In the genomic region with DNA sequence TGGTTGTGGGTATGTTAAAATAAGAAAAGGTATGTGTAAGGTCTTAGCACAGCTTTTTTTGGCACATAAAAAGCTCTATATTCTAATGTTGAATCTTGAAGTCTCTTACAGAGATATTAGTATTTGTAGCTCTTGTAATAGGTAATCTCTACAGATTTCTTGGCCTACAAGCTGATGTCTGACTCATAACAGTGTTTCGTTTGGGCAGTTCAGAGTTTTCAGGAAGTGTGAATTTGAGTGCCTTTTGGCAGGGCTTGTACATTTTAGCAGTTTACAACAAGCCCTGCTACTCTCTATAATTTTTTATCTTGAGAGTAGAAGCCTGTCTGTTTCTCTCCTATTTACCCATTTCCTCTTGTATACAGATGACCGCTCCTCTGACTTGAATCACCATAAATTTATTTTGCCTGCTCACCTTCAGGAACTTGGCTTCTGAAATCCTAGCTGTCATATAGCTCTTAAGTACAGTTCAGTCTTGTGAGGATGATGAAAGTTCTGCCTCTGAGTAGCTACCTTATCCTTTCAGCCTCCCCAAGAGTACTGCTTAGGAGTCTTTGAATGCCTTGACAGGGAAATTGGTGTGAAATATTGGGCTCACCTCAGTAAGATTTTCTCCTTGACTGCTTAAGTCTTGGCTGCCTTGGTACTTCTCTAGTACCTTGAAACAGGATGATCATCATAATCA, we compare ENCODE assay signal across 11 cellular contexts.
DNase-seq lines count a peak whose midpoint lies in the region; ATAC-seq, FAIRE-seq and TF ChIP-seq lines count a peak whose summit lies in the region.
"Had no signal": no experiment of that assay in that cellular context is flagged by ENCODE, and none has a peak within 500 bp of the region (broad histone marks: within the 10 kb centered on the region; RNA-seq: fewer than 3 reads in every experiment).

No MANE protein-coding gene starts in this region.

- no peak overlapping the region for H3K4me2 ChIP-seq in keratinocyte (ENCODE audit: control insufficient read depth, extremely low read depth, insufficient read depth, low read depth, low read length)

- no peak for TF ChIP-seq CTCF in keratinocyte (optimal IDR thresholded peaks at IDR 0.05 in 1 of 3, IDR thresholded peaks at IDR 0.05 in 1 of 3, conservative IDR thresholded peaks at IDR 0.05 in 1 of 3; ENCODE audit: extremely low read depth in 1 of 3, insufficient read depth in 2 of 3, low read length in 3 of 3)
- no peak for TF ChIP-seq CTCF in dorsolateral prefrontal cortex (IDR thresholded peaks at IDR 0.05 in 54 of 56, conservative IDR thresholded peaks at IDR 0.05 in 2 of 56; ENCODE audit: low read depth in 1 of 56, partially characterized antibody in 56 of 56)

- H3K27me3 Mint-ChIP-seq in natural killer cell treated with Interleukin-12 subunit alpha and Interleukin-12 subunit beta and Interleukin-15 and Interleukin-18, amount 100 ng/mL, for 72 hours, result no peaks in the 10 kb centered on the region
- H3K27me3 Mint-ChIP-seq: activated CD8-positive, alpha-beta memory T cell treated with anti-CD3 and anti-CD28 coated beads, Interleukin-2, amount 10 ng/mL, durations not matched to agents 7 days and 5 days had no signal

- no peaks in the 10 kb centered on the region for H3K36me3 Mint-ChIP-seq in natural killer cell treated with Interleukin-12 subunit alpha and Interleukin-12 subunit beta and Interleukin-15 and Interleukin-18, amount 100 ng/mL, for 72 hours
- H3K36me3 Mint-ChIP-seq: activated CD8-positive, alpha-beta memory T cell treated with anti-CD3 and anti-CD28 coated beads, Interleukin-2, amount 10 ng/mL, durations not matched to agents 7 days and 5 days had no signal

- peak; percentile 29 for FAIRE-seq in keratinocyte (lab: Jason Lieb, UNC)

- no peaks in the 10 kb centered on the region for H3K4me1 ChIP-seq in keratinocyte (ENCODE audit: control insufficient read depth, extremely low read depth, insufficient read depth, low read length)

- no peaks in the 10 kb centered on the region for H3K27me3 ChIP-seq in MG63
- no peaks in the 10 kb centered on the region for H3K27me3 ChIP-seq in keratinocyte (ENCODE audit: control insufficient read depth, extremely low read depth, insufficient read depth, low read length)
- H3K27me3 ChIP-seq in dorsolateral prefrontal cortex, result peaks cover 0 to 3% (median 0%) of the 10 kb centered on the region in 45 donors

- H3K27ac ChIP-seq in keratinocyte (ENCODE audit: control insufficient read depth, insufficient read depth, low read length), result no peak overlapping the region
- no peak overlapping the region for H3K27ac ChIP-seq in dorsolateral prefrontal cortex

- ATAC-seq in GM18519 (IDR thresholded peaks at IDR 0.05; ENCODE audit: low FRiP score, unreplicated experiment), result peak; percentile 99
- ATAC-seq in HG02571 (IDR thresholded peaks at IDR 0.05; ENCODE audit: unreplicated experiment), result peak; percentile 97
- no peak for ATAC-seq in natural killer cell treated with Interleukin-12 subunit alpha and Interleukin-12 subunit beta and Interleukin-15 and Interleukin-18, amount 100 ng/mL, for 72 hours
- ATAC-seq: activated CD8-positive, alpha-beta memory T cell treated with anti-CD3 and anti-CD28 coated beads, Interleukin-2, amount 10 ng/mL, durations not matched to agents 7 days and 5 days had no signal

- H3K9ac ChIP-seq in keratinocyte (ENCODE audit: control insufficient read depth, extremely low read depth, insufficient read depth, low read length), result no peak overlapping the region

- H4K20me1 ChIP-seq in keratinocyte (ENCODE audit: control insufficient read depth, extremely low read depth, insufficient read depth, low read length), result no peaks in the 10 kb centered on the region

- H3K9me3 Mint-ChIP-seq in natural killer cell treated with Interleukin-12 subunit alpha and Interleukin-12 subunit beta and Interleukin-15 and Interleukin-18, amount 100 ng/mL, for 72 hours, result no peaks in the 10 kb centered on the region

- H3K36me3 ChIP-seq in MG63, result no peaks in the 10 kb centered on the region
- H3K36me3 ChIP-seq in keratinocyte (ENCODE audit: control insufficient read depth in 2 of 2, extremely low read depth in 1 of 2, insufficient read depth in 2 of 2, low read length in 2 of 2), result no peaks in the 10 kb centered on the region

- H3K4me3 ChIP-seq in MG63 (no peak overlapping the region), keratinocyte (ENCODE audit: control insufficient read depth in 2 of 3, extremely low read depth in 1 of 3, insufficient read depth in 2 of 3, low read depth in 1 of 3, low read length in 3 of 3) (no peak overlapping the region), dorsolateral prefrontal cortex (no peak overlapping the region)

- no peaks in the 10 kb centered on the region for H3K79me2 ChIP-seq in keratinocyte (ENCODE audit: control insufficient read depth, insufficient read depth, low read length)

- DNase-seq in MG63, result peak; percentile 9
- DNase-seq in keratinocyte (ENCODE audit: low read depth, low spot score), result no peak
- no peak for DNase-seq in natural killer cell treated with Interleukin-12 subunit alpha and Interleukin-12 subunit beta and Interleukin-15 and Interleukin-18, amount 100 ng/mL, for 72 hours (ENCODE audit: low spot score)
- DNase-seq in dorsolateral prefrontal cortex, result no peak
- DNase-seq in cerebellar cortex (ENCODE audit: low spot score), result no peak
- no peak for DNase-seq in activated naive CD4-positive, alpha-beta T cell (lab: John Stamatoyannopoulos, UW)
- DNase-seq: activated CD8-positive, alpha-beta memory T cell treated with anti-CD3 and anti-CD28 coated beads, Interleukin-2, amount 10 ng/mL, durations not matched to agents 7 days and 5 days; NCI-H1105; stimulated activated CD4-positive, alpha-beta T cell treated with anti-CD3 and anti-CD28 coated beads, Interleukin-4, amount 100 ng/mL, for 1 hour had no signal

- intact Hi-C loops in dorsolateral prefrontal cortex (cut with DNase I), result no loop called here

- H2AFZ ChIP-seq in keratinocyte (ENCODE audit: control insufficient read depth, low read length), result no peak overlapping the region

- H3K9me1 ChIP-seq in keratinocyte (ENCODE audit: control insufficient read depth, extremely low read depth, insufficient read depth, low read length), result no peaks in the 10 kb centered on the region

- no peak overlapping the region for H3K4me3 Mint-ChIP-seq in natural killer cell treated with Interleukin-12 subunit alpha and Interleukin-12 subunit beta and Interleukin-15 and Interleukin-18, amount 100 ng/mL, for 72 hours
- H3K4me3 Mint-ChIP-seq: activated CD8-positive, alpha-beta memory T cell treated with anti-CD3 and anti-CD28 coated beads, Interleukin-2, amount 10 ng/mL, durations not matched to agents 7 days and 5 days had no signal

- no peak overlapping the region for H3K27ac Mint-ChIP-seq in natural killer cell treated with Interleukin-12 subunit alpha and Interleukin-12 subunit beta and Interleukin-15 and Interleukin-18, amount 100 ng/mL, for 72 hours
- H3K27ac Mint-ChIP-seq: activated CD8-positive, alpha-beta memory T cell treated with anti-CD3 and anti-CD28 coated beads, Interleukin-2, amount 10 ng/mL, durations not matched to agents 7 days and 5 days had no signal

- no peaks in the 10 kb centered on the region for H3K4me1 Mint-ChIP-seq in natural killer cell treated with Interleukin-12 subunit alpha and Interleukin-12 subunit beta and Interleukin-15 and Interleukin-18, amount 100 ng/mL, for 72 hours (ENCODE audit: low read depth in 2 of 2)
- H3K4me1 Mint-ChIP-seq: activated CD8-positive, alpha-beta memory T cell treated with anti-CD3 and anti-CD28 coated beads, Interleukin-2, amount 10 ng/mL, durations not matched to agents 7 days and 5 days had no signal

- no peaks in the 10 kb centered on the region for H3K9me3 ChIP-seq in MG63
- H3K9me3 ChIP-seq in keratinocyte (ENCODE audit: control insufficient read depth, low read depth, low read length), result no peaks in the 10 kb centered on the region

- dilution Hi-C loops in keratinocyte (cut with MboI; ENCODE audit: extremely low pct_ligation_motif_present, low sequenced_read_pairs), result no loop called here

Comparison
In these comparisons a context has a peak if more than half of its experiments do, and no peak if none do; other contexts are left out.
1. ATAC-seq: peak in GM18519 (single experiment) and HG02571 (single experiment); none in natural killer cell treated with Interleukin-12 subunit alpha and Interleukin-12 subunit beta and Interleukin-15 and Interleukin-18, amount 100 ng/mL, for 72 hours (0 of 2).